10 cellular contexts compared by ENCODE assay signal in the genomic region with DNA sequence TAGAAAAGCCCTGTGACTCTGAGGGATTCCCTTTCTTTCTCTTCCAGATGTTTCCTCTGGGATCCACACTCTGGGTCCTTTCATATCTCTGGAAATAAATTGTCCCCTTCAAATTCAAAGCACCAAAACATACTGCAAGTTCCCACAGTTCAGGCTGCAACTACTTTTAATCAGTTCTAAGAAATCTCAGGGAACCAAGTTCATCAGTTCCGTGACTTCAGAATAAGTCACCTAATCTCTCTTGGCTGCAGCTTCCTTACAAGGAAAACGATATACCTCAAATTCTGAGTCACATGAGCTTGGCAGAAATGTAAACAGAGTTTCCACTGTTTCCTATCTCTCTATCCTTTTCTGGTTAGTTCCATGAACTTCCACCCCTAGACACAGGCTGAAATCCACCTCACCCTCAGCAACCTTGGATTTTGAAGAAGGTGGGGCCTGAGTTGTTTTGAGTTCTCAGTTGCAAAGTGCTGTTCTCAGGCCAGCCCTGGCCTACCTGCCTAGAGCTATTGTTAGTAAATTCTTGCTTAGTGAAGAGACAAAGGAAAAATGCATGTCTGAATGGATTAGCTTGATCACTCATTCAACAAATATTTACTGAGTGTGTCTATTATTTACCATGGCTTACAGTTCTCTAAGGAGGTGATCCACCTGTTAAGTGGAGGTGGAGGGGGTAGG. TPM values are rescaled to one million over a fixed set of nuclear protein-coding genes. Genes with fewer than 3 reads are reported as not detected.
DNase-seq lines count a peak whose midpoint lies in the region; ATAC-seq and TF ChIP-seq lines count a peak whose summit lies in the region.
"Had no signal": no experiment of that assay in that cellular context is flagged by ENCODE, and none has a peak within 500 bp of the region (broad histone marks: within the 10 kb centered on the region; RNA-seq: fewer than 3 reads in every experiment).

No MANE protein-coding gene starts in this region.

- H3K36me3 Mint-ChIP-seq in effector memory CD8-positive, alpha-beta T cell (ENCODE audit: insufficient read depth) = peaks cover 2% of the 10 kb centered on the region
- no peaks in the 10 kb centered on the region for H3K36me3 Mint-ChIP-seq in nephron progenitor cell (ENCODE audit: low read depth)
- H3K36me3 Mint-ChIP-seq: IgD-negative memory B cell had no signal

- H3K9me3 Mint-ChIP-seq in effector memory CD8-positive, alpha-beta T cell = no peaks in the 10 kb centered on the region
- peaks cover 14% of the 10 kb centered on the region for H3K9me3 Mint-ChIP-seq in nephron progenitor cell
- H3K9me3 Mint-ChIP-seq: IgD-negative memory B cell had no signal

- no peaks in the 10 kb centered on the region for H3K4me1 Mint-ChIP-seq in effector memory CD8-positive, alpha-beta T cell (ENCODE audit: low read depth in 2 of 2)
- peaks cover 20% of the 10 kb centered on the region for H3K4me1 Mint-ChIP-seq in nephron progenitor cell

- ATAC-seq in effector memory CD8-positive, alpha-beta T cell (replicated peaks) = no peak
- no peak for ATAC-seq in HG03159 (IDR thresholded peaks at IDR 0.05; ENCODE audit: unreplicated experiment)

- no peaks in the 10 kb centered on the region for H3K36me3 ChIP-seq in H7 (replicated peaks; ENCODE audit: control insufficient read depth, insufficient read depth, low read length)

- TF ChIP-seq CTCF in 22Rv1 (IDR thresholded peaks at IDR 0.05) = no peak
- TF ChIP-seq CTCF in fibroblast of villous mesenchyme (IDR thresholded peaks at IDR 0.05; ENCODE audit: insufficient read depth, low read depth, low read length) = no peak
- no peak for TF ChIP-seq CTCF in nephron progenitor cell (IDR thresholded peaks at IDR 0.05)

- peak; percentile 46 for DNase-seq in H7
- DNase-seq in T1000 (lab: John Stamatoyannopoulos, UW) = peak; percentile 13
- DNase-seq in fibroblast of villous mesenchyme (ENCODE audit: low read depth) = peak; percentile 69
- no peak for DNase-seq in C1 segment of cervical spinal cord (lab: John Stamatoyannopoulos, UW)
- DNase-seq in effector memory CD8-positive, alpha-beta T cell = no peak
- DNase-seq in nephron progenitor cell = no peak
- DNase-seq: activated CD4-positive, alpha-beta T cell treated with anti-CD3 and anti-CD28 coated beads, Interleukin-2, amount 50 U/mL, for 1 hour had no signal

- H3K4me3 ChIP-seq in H7 (ENCODE audit: insufficient read depth, low read depth, low read length) (no peak overlapping the region), fibroblast of villous mesenchyme (ENCODE audit: low read depth, low read length) (no peak overlapping the region)

- no peaks in the 10 kb centered on the region for H3K27me3 ChIP-seq in H7 (ENCODE audit: control insufficient read depth, insufficient read depth, low read length)

- peaks cover 24 to 25% of the 10 kb centered on the region in 2 donors for H3K27me3 Mint-ChIP-seq in effector memory CD8-positive, alpha-beta T cell
- peaks cover 4% of the 10 kb centered on the region for H3K27me3 Mint-ChIP-seq in nephron progenitor cell (ENCODE audit: low read depth, poor library complexity)
- H3K27me3 Mint-ChIP-seq: IgD-negative memory B cell had no signal

- H3K27ac ChIP-seq in 22Rv1 = peak overlapping the region; percentile 42

- H3K4me3 Mint-ChIP-seq in effector memory CD8-positive, alpha-beta T cell = no peak overlapping the region
- H3K4me3 Mint-ChIP-seq in nephron progenitor cell = no peak overlapping the region
- H3K4me3 Mint-ChIP-seq: IgD-negative memory B cell had no signal

- no peak overlapping the region for H3K27ac Mint-ChIP-seq in effector memory CD8-positive, alpha-beta T cell
- H3K27ac Mint-ChIP-seq in nephron progenitor cell = no peak overlapping the region
- H3K27ac Mint-ChIP-seq: IgD-negative memory B cell had no signal

RNA-seq across cellular contexts. Expression of a gene that starts 59.3 kb away (rescaled TPM):
- total RNA-seq in H7 (2014; rRNA removed; shearing (Covaris generic)) = 0.22 and 0.69 TPM in 2 replicates
- total RNA-seq in fibroblast of villous mesenchyme = 19.6 and 29.4 TPM in 2 replicates

Comparison
In these comparisons a context has a peak if more than half of its experiments do, and no peak if none do; other contexts are left out.
1. DNase-seq: peak in H7 (single experiment), T1000 (single experiment) and fibroblast of villous mesenchyme (single experiment); none in C1 segment of cervical spinal cord (0 of 14), effector memory CD8-positive, alpha-beta T cell (0 of 3) and nephron progenitor cell (single experiment).
2. RNA of a gene that starts 59.3 kb away (total RNA-seq): 19.6 to 29.4 TPM in fibroblast of villous mesenchyme; 0.22 to 0.69 TPM in H7; every median in the first group is over 10 times any median in the second.